In genomic region chr15:99921086-99921485, GRCh38 we compare ENCODE assay signal across 22 cellular contexts.
"Had no signal": no experiment of that assay in that cellular context is flagged by ENCODE, and none has a peak within 500 bp of the region (broad histone marks: within the 10 kb centered on the region; RNA-seq: fewer than 3 reads in every experiment).

No MANE protein-coding gene starts in this region.

- ATAC-seq: HepG2 had no signal

- DNase-seq: IMR-90, Karpas-422, KG1, MG63, NCI-H1092, NCI-H1436, NCI-H187, NCI-H2029, NCI-H2081 treated with DMSO at 0.1 percent for 48 hours, NCI-H2171, NCI-H226, NCI-H446, NCI-H510A, NCI-H524 treated with DMSO at 0.1 percent for 48 hours, NCI-H69, NCI-H774, Right ventricle myocardium superior, RPMI8226, SIG-M5 had no signal

- H3K4me3 ChIP-seq: MG63, SJSA1, SK-N-MC had no signal
